ENCODE assay signal across 13 cellular contexts in genomic region chr14:81471062-81471461, GRCh38.
DNase-seq lines count a peak whose midpoint lies in the region; ATAC-seq and TF ChIP-seq lines count a peak whose summit lies in the region.
"Had no signal": no experiment of that assay in that cellular context is flagged by ENCODE, and none has a peak within 500 bp of the region (broad histone marks: within the 10 kb centered on the region; RNA-seq: fewer than 3 reads in every experiment).

No MANE protein-coding gene starts in this region.

- H3K36me3 Mint-ChIP-seq in activated CD4-positive, alpha-beta memory T cell treated with anti-CD3 and anti-CD28 coated beads for 36 hours = peaks cover 14% of the 10 kb centered on the region

- CTCF ChIA-PET in activated CD4-positive, alpha-beta memory T cell treated with anti-CD3 and anti-CD28 coated beads for 36 hours (lab: Charles Lee) = interaction anchor here (0.7 to 1.4 kb wide), 4 partner anchors 17 to 202 kb away, joined by 3 read pairs; partner anchors contain the start of gene STON2

- no peak overlapping the region for H3K4me3 Mint-ChIP-seq in activated CD4-positive, alpha-beta memory T cell treated with anti-CD3 and anti-CD28 coated beads for 36 hours
- H3K4me3 Mint-ChIP-seq: endodermal cell had no signal

- no peaks in the 10 kb centered on the region for H3K27me3 Mint-ChIP-seq in activated CD4-positive, alpha-beta memory T cell treated with anti-CD3 and anti-CD28 coated beads for 36 hours

- H3K4me3 ChIP-seq in GM06990 (replicated peaks; ENCODE audit: low read depth, low read length) = no peak overlapping the region
- H3K4me3 ChIP-seq: adrenal gland, mucosa of descending colon, right lobe of liver had no signal

- peak overlapping the region; percentile 34 for H3K27ac Mint-ChIP-seq in activated CD4-positive, alpha-beta memory T cell treated with anti-CD3 and anti-CD28 coated beads for 36 hours
- H3K27ac Mint-ChIP-seq: endodermal cell had no signal

- no peak for TF ChIP-seq CTCF in GM06990 (IDR thresholded peaks at IDR 0.05; ENCODE audit: insufficient read depth, low read length, poor library complexity, severe bottlenecking)

- H3K4me1 Mint-ChIP-seq in activated CD4-positive, alpha-beta memory T cell treated with anti-CD3 and anti-CD28 coated beads for 36 hours (ENCODE audit: low read depth) = peaks cover 48% of the 10 kb centered on the region
- H3K4me1 Mint-ChIP-seq: endodermal cell had no signal

- no peaks in the 10 kb centered on the region for H3K9me3 Mint-ChIP-seq in activated CD4-positive, alpha-beta memory T cell treated with anti-CD3 and anti-CD28 coated beads for 36 hours
- H3K9me3 Mint-ChIP-seq: endodermal cell had no signal

- ATAC-seq in GM19351 (IDR thresholded peaks at IDR 0.05; ENCODE audit: unreplicated experiment) (peak; percentile 32), HG03025 (IDR thresholded peaks at IDR 0.05; ENCODE audit: low FRiP score, unreplicated experiment) (peak; percentile 34)
- ATAC-seq: mucosa of descending colon, right lobe of liver had no signal

- intact Hi-C loops in activated CD4-positive, alpha-beta memory T cell treated with anti-CD3 and anti-CD28 coated beads for 36 hours (cut with micrococcal nuclease) = loop anchor here (5.0 to 10.0 kb wide), 2 partner anchors 529 to 886 kb away; partner anchors contain the start of gene CEP128
- intact Hi-C loops in posterior cingulate gyrus (cut with DNase I) = no loop called here

- peaks cover under 1% of the 10 kb centered on the region for H3K36me3 ChIP-seq in GM06990 (ENCODE audit: control insufficient read depth, insufficient read depth, low read length)

- DNase-seq in GM06990 (ENCODE audit: extremely low read depth, insufficient read length) (peak; percentile 53), posterior cingulate gyrus (no peak), NCI-H1694 (lab: John Stamatoyannopoulos, UW) (no peak), AG08396 (ENCODE audit: low spot score) (no peak), NCI-H2107 treated with DMSO at 0.1 percent for 48 hours (lab: John Stamatoyannopoulos, UW; ENCODE audit: unreplicated experiment) (no peak)
- DNase-seq in activated CD4-positive, alpha-beta memory T cell treated with anti-CD3 and anti-CD28 coated beads for 36 hours = peak; percentile 58
- DNase-seq: adrenal gland, endodermal cell, mucosa of descending colon, right lobe of liver, T1000 had no signal

- POLR2A ChIA-PET in activated CD4-positive, alpha-beta memory T cell treated with anti-CD3 and anti-CD28 coated beads for 36 hours (lab: Charles Lee) = interaction anchor here (0.7 kb wide), 1 partner anchor 250 kb away, joined by 3 read pairs; no protein-coding TSS in a partner anchor

- H3K27me3 ChIP-seq in GM06990 (replicated peaks; ENCODE audit: control insufficient read depth, insufficient read depth, low read length) = no peaks in the 10 kb centered on the region
- H3K27me3 ChIP-seq: adrenal gland, right lobe of liver had no signal

Comparison
In these comparisons a context has a peak if more than half of its experiments do, and no peak if none do; other contexts are left out.
1. DNase-seq: peak in GM06990 (single experiment) and activated CD4-positive, alpha-beta memory T cell treated with anti-CD3 and anti-CD28 coated beads for 36 hours (single experiment); none in posterior cingulate gyrus (0 of 10), NCI-H1694 (single experiment), AG08396 (single experiment) and NCI-H2107 treated with DMSO at 0.1 percent for 48 hours (single experiment).